In the genomic region with DNA sequence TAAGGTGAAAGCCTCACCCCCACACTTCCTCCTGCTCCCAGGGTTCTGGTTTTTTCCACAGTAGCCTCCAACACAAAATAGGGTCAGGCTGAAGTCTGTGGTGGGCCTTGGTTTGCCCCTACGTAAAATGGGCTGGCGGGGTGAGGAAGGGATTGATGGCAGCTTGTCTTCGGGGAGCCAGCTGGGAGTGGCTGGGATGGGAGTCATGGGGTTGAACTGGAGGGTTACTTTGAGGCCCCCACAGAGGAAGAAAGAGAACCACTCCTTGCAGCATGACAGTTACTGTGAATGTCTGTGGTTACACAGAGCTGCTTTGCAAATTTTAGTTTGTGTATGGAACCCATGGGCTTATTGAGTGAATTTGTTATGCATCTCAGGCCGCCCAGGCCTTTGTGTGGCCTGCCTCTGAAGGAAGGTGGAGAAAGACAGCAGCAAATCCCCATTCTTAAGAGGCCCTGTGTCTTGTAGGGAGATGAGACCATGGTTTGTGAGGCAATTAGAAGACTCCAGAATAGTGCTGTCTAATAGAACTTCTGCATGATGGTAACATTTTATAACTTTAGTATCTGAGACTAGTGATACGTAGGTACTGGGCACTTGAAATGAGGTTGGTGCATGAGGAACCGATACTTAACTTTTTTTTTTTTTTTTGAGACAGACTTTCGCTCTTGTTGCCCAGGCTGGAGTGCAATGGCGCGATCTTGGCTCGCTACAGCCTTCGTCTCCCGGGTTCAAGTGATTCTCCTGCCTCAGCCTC, we compare ENCODE assay signal across 8 cellular contexts. TPM values are rescaled to one million over a fixed set of nuclear protein-coding genes. Genes with fewer than 3 reads are reported as not detected.
DNase-seq lines count a peak whose midpoint lies in the region; ATAC-seq and TF ChIP-seq lines count a peak whose summit lies in the region.

No MANE protein-coding gene starts in this region.

- TF ChIP-seq CTCF in coronary artery (IDR thresholded peaks at IDR 0.05) (no peak), gastrocnemius medialis (IDR thresholded peaks at IDR 0.05 in 4 of 5, conservative IDR thresholded peaks at IDR 0.05 in 1 of 5) (no peak)

- H3K27ac ChIP-seq in CD4-positive, CD25-positive, alpha-beta regulatory T cell (ENCODE audit: insufficient read depth, low read length, poor library complexity, severe bottlenecking), result peak overlapping the region; percentile 47
- peak overlapping the region; percentile 2 to 100 for H3K27ac ChIP-seq in coronary artery
- H3K27ac ChIP-seq in gastrocnemius medialis, result peak overlapping the region in 2 of 4 donors; percentile 46 to 100

- in situ Hi-C loops in gastrocnemius medialis (cut with MboI; ENCODE audit: low sequenced_read_pairs in 4 of 4), result no loop called here

- peaks cover 64% of the 10 kb centered on the region for H3K4me1 ChIP-seq in CD4-positive, CD25-positive, alpha-beta regulatory T cell (ENCODE audit: control insufficient read depth, insufficient read depth, low read length, poor library complexity, severe bottlenecking)
- H3K4me1 ChIP-seq in gastrocnemius medialis, result peaks cover 46 to 50% of the 10 kb centered on the region in 2 donors

- no peak for TF ChIP-seq POLR2A in gastrocnemius medialis (IDR thresholded peaks at IDR 0.05)

- no peak overlapping the region for H3K4me3 ChIP-seq in CD4-positive, CD25-positive, alpha-beta regulatory T cell (ENCODE audit: low read depth, low read length)
- H3K4me3 ChIP-seq in coronary artery (no peak overlapping the region), gastrocnemius medialis (no peak overlapping the region)

- no peaks in the 10 kb centered on the region for H3K27me3 ChIP-seq in CD4-positive, CD25-positive, alpha-beta regulatory T cell (ENCODE audit: control insufficient read depth, insufficient read depth, low read length)
- no peaks in the 10 kb centered on the region for H3K27me3 ChIP-seq in gastrocnemius medialis

- no peaks in the 10 kb centered on the region for H3K9me3 ChIP-seq in CD4-positive, CD25-positive, alpha-beta regulatory T cell (ENCODE audit: control insufficient read depth in 2 of 2, low read length in 2 of 2)
- H3K9me3 ChIP-seq in gastrocnemius medialis, result no peaks in the 10 kb centered on the region

- H3K4me1 Mint-ChIP-seq in CD4-positive, CD25-positive, alpha-beta regulatory T cell, result peaks cover 0 to 70% (median 36%) of the 10 kb centered on the region in 4 donors

- no peaks in the 10 kb centered on the region for H3K9me3 Mint-ChIP-seq in CD4-positive, CD25-positive, alpha-beta regulatory T cell

- H3K27me3 Mint-ChIP-seq in CD4-positive, CD25-positive, alpha-beta regulatory T cell, result no peaks in the 10 kb centered on the region

- DNase-seq in CD4-positive, CD25-positive, alpha-beta regulatory T cell, result peak in 1 of 3 donors; percentile 38
- DNase-seq in coronary artery (ENCODE audit: low spot score) (no peak), cerebellar nuclear complex (lab: John Stamatoyannopoulos, UW) (no peak), gastrocnemius medialis (no peak), NCI-H69 (lab: John Stamatoyannopoulos, UW) (no peak)

- peak overlapping the region; percentile 43 to 92 (median 87) for H3K27ac Mint-ChIP-seq in CD4-positive, CD25-positive, alpha-beta regulatory T cell

- peaks cover 53% of the 10 kb centered on the region for H3K36me3 ChIP-seq in CD4-positive, CD25-positive, alpha-beta regulatory T cell (ENCODE audit: control insufficient read depth, insufficient read depth, low read length)
- peaks cover 0 to 31% of the 10 kb centered on the region in 2 donors for H3K36me3 ChIP-seq in gastrocnemius medialis

- ATAC-seq in CD4-positive, CD25-positive, alpha-beta regulatory T cell (ENCODE audit: low read depth in 2 of 2), result peak in 1 of 2 donors; percentile 13
- peak; percentile 50 for ATAC-seq in GM19452 (IDR thresholded peaks at IDR 0.05; ENCODE audit: unreplicated experiment)
- peak; percentile 37 for ATAC-seq in HG03571 (IDR thresholded peaks at IDR 0.05; ENCODE audit: unreplicated experiment)
- ATAC-seq in HG03097 (IDR thresholded peaks at IDR 0.05; ENCODE audit: low FRiP score, unreplicated experiment), result no peak
- no peak for ATAC-seq in gastrocnemius medialis

- H3K4me3 Mint-ChIP-seq in CD4-positive, CD25-positive, alpha-beta regulatory T cell, result peak overlapping the region in 3 of 4 donors; percentile 61 to 74 (median 68)

- H3K36me3 Mint-ChIP-seq in CD4-positive, CD25-positive, alpha-beta regulatory T cell, result peaks cover 17% of the 10 kb centered on the region

- intact Hi-C loops in gastrocnemius medialis (cut with DNase I; ENCODE audit: low total_unique reads), result no loop called here

RNA-seq across cellular contexts. Expression of gene TRIM8, which starts 8.1 kb away (rescaled TPM):
- total RNA-seq in CD4-positive, CD25-positive, alpha-beta regulatory T cell, result 73.4 TPM
- polyA plus RNA-seq in CD4-positive, CD25-positive, alpha-beta regulatory T cell, result 10 to 100 TPM; 30.2 to 38.3 (median 36.4) TPM
- 100 to 1,000 TPM; 113 to 222 (median 138) TPM for total RNA-seq in gastrocnemius medialis

Comparison
In these comparisons a context has a peak if more than half of its experiments do, and no peak if none do; other contexts are left out.
1. ATAC-seq: peak in GM19452 (single experiment) and HG03571 (single experiment); none in HG03097 (single experiment) and gastrocnemius medialis (0 of 2).